In the genomic region with DNA sequence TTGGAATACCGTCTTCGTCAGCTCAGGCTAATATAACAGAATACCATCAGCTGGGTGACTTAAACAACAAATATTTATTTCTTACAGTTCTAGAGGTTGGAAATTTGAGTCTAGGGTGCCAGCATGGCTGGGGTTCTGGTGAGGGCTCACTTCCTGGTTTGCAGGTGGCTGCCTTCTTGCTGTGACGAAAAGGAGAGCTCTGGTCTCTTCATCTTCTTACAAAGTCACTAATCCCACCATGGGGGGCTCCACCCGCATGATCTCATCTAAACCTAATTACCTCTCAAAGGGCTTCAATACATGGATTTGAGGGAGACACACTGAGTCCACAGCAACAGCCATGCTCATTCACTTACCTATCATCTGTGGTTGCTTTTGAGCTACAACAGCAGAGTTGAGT, we compare ENCODE assay signal across 20 cellular contexts.
DNase-seq lines count a peak whose midpoint lies in the region; ATAC-seq and TF ChIP-seq lines count a peak whose summit lies in the region.
"Had no signal": no experiment of that assay in that cellular context is flagged by ENCODE, and none has a peak within 500 bp of the region (broad histone marks: within the 10 kb centered on the region; RNA-seq: fewer than 3 reads in every experiment).

No MANE protein-coding gene starts in this region.

- H2BK120ac ChIP-seq in IMR-90 (ENCODE audit: low read depth, low read length): peak overlapping the region; percentile 43

- no peak overlapping the region for H2AK9ac ChIP-seq in IMR-90 (replicated peaks; ENCODE audit: low read depth, low read length, poor library complexity)

- H3K36me3 Mint-ChIP-seq in chondrocyte (ENCODE audit: low read depth) (peaks cover 5% of the 10 kb centered on the region), nephron (ENCODE audit: low read depth) (peaks cover 4% of the 10 kb centered on the region)
- H3K36me3 Mint-ChIP-seq: activated naive CD8-positive, alpha-beta T cell treated with anti-CD3 and anti-CD28 coated beads, Interleukin-2, amount 10 ng/mL, durations not matched to agents 7 days and 5 days; natural killer cell treated with Interleukin-12 subunit alpha and Interleukin-12 subunit beta and Interleukin-15 and Interleukin-18, amount 100 ng/mL, for 72 hours had no signal

- H3K9ac ChIP-seq in IMR-90 (ENCODE audit: low read depth, low read length): no peak overlapping the region
- H3K9ac ChIP-seq: BLaER1 had no signal

- H4K91ac ChIP-seq in IMR-90 (ENCODE audit: insufficient read depth, low read depth, low read length): peak overlapping the region; percentile 21; the same call in 1 of the 2 replicates

- H3K27ac ChIP-seq in IMR-90 (ENCODE audit: insufficient read depth, low read length) (peak overlapping the region; percentile 70; the same call in 1 of the 2 replicates), transverse colon (peak overlapping the region; percentile 54 to 68 (median 64))
- H3K27ac ChIP-seq: BLaER1, SK-N-MC had no signal

- H3K27me3 Mint-ChIP-seq in chondrocyte (ENCODE audit: low read depth) (no peaks in the 10 kb centered on the region), nephron (ENCODE audit: low read depth) (no peaks in the 10 kb centered on the region)

- H3K27me3 ChIP-seq in IMR-90 (ENCODE audit: control insufficient read depth, insufficient read depth, low read length): 0 out of 2 replicates have a peak, but pooled peaks cover 2% of the 10 kb centered on the region
- no peaks in the 10 kb centered on the region for H3K27me3 ChIP-seq in transverse colon
- H3K27me3 ChIP-seq: BLaER1 had no signal

- H3K18ac ChIP-seq in IMR-90 (ENCODE audit: low read depth, low read length): peak overlapping the region; percentile 96

- peak overlapping the region; percentile 51; the same call in 1 of the 2 replicates for H2AK5ac ChIP-seq in IMR-90 (ENCODE audit: low read depth, low read length)

- CTCF ChIA-PET in IMR-90 (lab: Yijun Ruan, JAX): interaction anchor here (1.1 kb wide), 1 partner anchor 18 kb away, joined by 5 read pairs; no protein-coding TSS in a partner anchor

- H3K4me1 Mint-ChIP-seq in chondrocyte (ENCODE audit: low read depth) (peaks cover 26% of the 10 kb centered on the region), nephron (peaks cover 16% of the 10 kb centered on the region)
- H3K4me1 Mint-ChIP-seq: activated naive CD8-positive, alpha-beta T cell treated with anti-CD3 and anti-CD28 coated beads, Interleukin-2, amount 10 ng/mL, durations not matched to agents 7 days and 5 days had no signal

- no peak overlapping the region for H3K4me3 Mint-ChIP-seq in chondrocyte (ENCODE audit: unreplicated experiment)
- H3K4me3 Mint-ChIP-seq in nephron: no peak overlapping the region
- H3K4me3 Mint-ChIP-seq: activated naive CD8-positive, alpha-beta T cell treated with anti-CD3 and anti-CD28 coated beads, Interleukin-2, amount 10 ng/mL, durations not matched to agents 7 days and 5 days; natural killer cell treated with Interleukin-12 subunit alpha and Interleukin-12 subunit beta and Interleukin-15 and Interleukin-18, amount 100 ng/mL, for 72 hours; stimulated activated naive CD8-positive, alpha-beta T cell treated with anti-CD3 and anti-CD28 coated beads, Interleukin-15, Interleukin-2, amounts not matched to agents 100 ng/mL and 50 ng/mL, for 24 hours; T-helper 2 cell treated with Interferon-gamma antibody and Interleukin-4, amounts not matched to agents 5 μg/mL and 100 μg/mL, for 36 hours had no signal

- TF ChIP-seq CTCF in IMR-90 (conservative IDR thresholded peaks at IDR 0.05; ENCODE audit: low read depth, low read length) (no peak), chondrocyte (IDR thresholded peaks at IDR 0.05) (no peak), nephron (IDR thresholded peaks at IDR 0.05; ENCODE audit: unreplicated experiment in 3 of 3) (no peak), transverse colon (IDR thresholded peaks at IDR 0.05) (no peak)

- peak overlapping the region; percentile 32 for H3K14ac ChIP-seq in IMR-90 (replicated peaks; ENCODE audit: low read depth, low read length)

- H4K8ac ChIP-seq in IMR-90 (ENCODE audit: low read depth in 2 of 2, low read length in 2 of 2): peak overlapping the region; percentile 34 to 74; a peak in 2 of 4 replicates

- no peak for TF ChIP-seq RAD21 in IMR-90 (IDR thresholded peaks at IDR 0.05; ENCODE audit: low read length)

- peak overlapping the region; percentile 71 for H4K5ac ChIP-seq in IMR-90 (ENCODE audit: low read depth, low read length)

- H3K56ac ChIP-seq in IMR-90 (ENCODE audit: extremely low read depth, insufficient read depth, low read length): no peak overlapping the region

- peaks cover under 1% of the 10 kb centered on the region for H3K9me3 Mint-ChIP-seq in chondrocyte (ENCODE audit: low read depth)
- H3K9me3 Mint-ChIP-seq in nephron: peaks cover 4% of the 10 kb centered on the region
- H3K9me3 Mint-ChIP-seq: activated naive CD8-positive, alpha-beta T cell treated with anti-CD3 and anti-CD28 coated beads, Interleukin-2, amount 10 ng/mL, durations not matched to agents 7 days and 5 days; natural killer cell treated with Interleukin-12 subunit alpha and Interleukin-12 subunit beta and Interleukin-15 and Interleukin-18, amount 100 ng/mL, for 72 hours; stimulated activated naive CD8-positive, alpha-beta T cell treated with anti-CD3 and anti-CD28 coated beads, Interleukin-15, Interleukin-2, amounts not matched to agents 100 ng/mL and 50 ng/mL, for 24 hours; T-helper 2 cell treated with Interferon-gamma antibody and Interleukin-4, amounts not matched to agents 5 μg/mL and 100 μg/mL, for 36 hours had no signal

- no peak overlapping the region for H3K4me3 ChIP-seq in IMR-90 (ENCODE audit: insufficient read depth, low read depth, low read length)
- no peak overlapping the region for H3K4me3 ChIP-seq in transverse colon
- H3K4me3 ChIP-seq: BLaER1, GM12878, SK-N-MC had no signal

- H2BK20ac ChIP-seq in IMR-90 (ENCODE audit: low read depth, low read length): peak overlapping the region; percentile 81; the same call in 1 of the 2 replicates

- H3K9me3 ChIP-seq in IMR-90 (ENCODE audit: control insufficient read depth, insufficient read depth, low read length) (no peaks in the 10 kb centered on the region; the same call in 1 of the 2 replicates), transverse colon (no peaks in the 10 kb centered on the region)

- no peak overlapping the region for H2AFZ ChIP-seq in IMR-90 (replicated peaks; ENCODE audit: low read length, poor library complexity)

- H4K20me1 ChIP-seq in IMR-90 (ENCODE audit: insufficient read depth, low read length): no peaks in the 10 kb centered on the region
- H4K20me1 ChIP-seq: BLaER1 had no signal

- dilution Hi-C loops in IMR-90 (cut with HindIII; ENCODE audit: low sequenced_read_pairs, unreplicated experiment): no loop called here

- DNase-seq in IMR-90 (no peak), chondrocyte (ENCODE audit: low spot score) (no peak), transverse colon (no peak), cortex of kidney (lab: John Stamatoyannopoulos, UW) (no peak), GM19240 (ENCODE audit: insufficient read length, low spot score) (no peak), EL (no peak)
- DNase-seq: activated CD4-positive, CD25-positive, alpha-beta regulatory T cell; activated naive CD8-positive, alpha-beta T cell treated with anti-CD3 and anti-CD28 coated beads, Interleukin-2, amount 10 ng/mL, durations not matched to agents 7 days and 5 days; effector CD4-positive, alpha-beta T cell; head of caudate nucleus; NCI-H1417 treated with DMSO at 0.1 percent for 48 hours; NCI-H774 had no signal

- intact Hi-C loops in IMR-90 (cut with micrococcal nuclease) (no loop called here), transverse colon (cut with DNase I; ENCODE audit: low total_unique reads) (loop anchor here (10.0 kb wide), 1 partner anchor 300 kb away; the partner anchor contains the start of gene ETS2)

- no peak for ATAC-seq in IMR-90 (ENCODE audit: low read depth)
- ATAC-seq: GM12878, Panc1 had no signal

- no TSS peak for BruUV-seq in IMR-90 (replicated peaks; lab: Mats Ljungman, UMichigan)

- no peak for TF ChIP-seq EP300 in transverse colon (IDR thresholded peaks at IDR 0.05; ENCODE audit: low read depth)

- H2BK5ac ChIP-seq in IMR-90 (ENCODE audit: low read depth, low read length, poor library complexity, severe bottlenecking): peak overlapping the region; percentile 72

- peaks cover 13% of the 10 kb centered on the region for H3K4me1 ChIP-seq in IMR-90 (ENCODE audit: control insufficient read depth, insufficient read depth, low read length)
- H3K4me1 ChIP-seq in transverse colon: peaks cover 0 to 7% (median 2%) of the 10 kb centered on the region in 4 donors

- POLR2A ChIA-PET in IMR-90 (lab: Charles Lee; ENCODE audit: unreplicated experiment): interaction anchor here (0.5 kb wide), 1 partner anchor 210 kb away, joined by 5 read pairs; no protein-coding TSS in a partner anchor

- in situ Hi-C loops in IMR-90 (cut with MboI; ENCODE audit: low sequenced_read_pairs) (no loop called here), transverse colon (cut with MboI; ENCODE audit: low pct_ligation_motif_present in 1 of 4, low pct_unique_long_range_greater_than_20kb in 1 of 4, low sequenced_read_pairs in 3 of 4) (no loop called here)

- WGBS in IMR-90 (ENCODE audit: extremely low coverage in 2 of 2, insufficient read length in 1 of 2), 2 experiments: no CpG with 5 or more reads among the region's 4 CpGs
- 68 to 77% methylated on average over 4 of the region's 4 CpGs for WGBS in transverse colon (ENCODE audit: low coverage in 1 of 2), 2 donors

- H3K9me1 ChIP-seq in IMR-90 (ENCODE audit: insufficient read depth, low read length): peaks cover 17% of the 10 kb centered on the region

- no peak overlapping the region for H3K4me2 ChIP-seq in IMR-90 (ENCODE audit: low read depth, low read length)
- H3K4me2 ChIP-seq: BLaER1 had no signal

- H3K4ac ChIP-seq in IMR-90 (ENCODE audit: low read depth, low read length): peak overlapping the region; percentile 68

- H3K27ac Mint-ChIP-seq in chondrocyte (ENCODE audit: unreplicated experiment): peak overlapping the region; percentile 76
- peak overlapping the region; percentile 4 to 46 (median 12) for H3K27ac Mint-ChIP-seq in nephron
- H3K27ac Mint-ChIP-seq: activated naive CD8-positive, alpha-beta T cell treated with anti-CD3 and anti-CD28 coated beads, Interleukin-2, amount 10 ng/mL, durations not matched to agents 7 days and 5 days; stimulated activated naive CD8-positive, alpha-beta T cell treated with anti-CD3 and anti-CD28 coated beads, Interleukin-15, Interleukin-2, amounts not matched to agents 100 ng/mL and 50 ng/mL, for 24 hours; T-helper 2 cell treated with Interferon-gamma antibody and Interleukin-4, amounts not matched to agents 5 μg/mL and 100 μg/mL, for 36 hours had no signal

- H2BK15ac ChIP-seq in IMR-90 (ENCODE audit: low read depth, low read length): peak overlapping the region; percentile 74; the same call in 1 of the 3 replicates

- no peak for TF ChIP-seq POLR2A in IMR-90 (IDR thresholded peaks at IDR 0.05; ENCODE audit: low read depth, low read length)
- no peak for TF ChIP-seq POLR2A in transverse colon (IDR thresholded peaks at IDR 0.05)

- H3K23ac ChIP-seq in IMR-90 (ENCODE audit: low read depth, low read length): no peak overlapping the region

- no peaks in the 10 kb centered on the region for H3K79me1 ChIP-seq in IMR-90 (ENCODE audit: low read depth in 1 of 2, low read length in 2 of 2)

- H3K36me3 ChIP-seq in IMR-90 (ENCODE audit: control insufficient read depth, insufficient read depth, low read length) (no peaks in the 10 kb centered on the region), transverse colon (no peaks in the 10 kb centered on the region)
- H3K36me3 ChIP-seq: BLaER1 had no signal
